In the genomic region with DNA sequence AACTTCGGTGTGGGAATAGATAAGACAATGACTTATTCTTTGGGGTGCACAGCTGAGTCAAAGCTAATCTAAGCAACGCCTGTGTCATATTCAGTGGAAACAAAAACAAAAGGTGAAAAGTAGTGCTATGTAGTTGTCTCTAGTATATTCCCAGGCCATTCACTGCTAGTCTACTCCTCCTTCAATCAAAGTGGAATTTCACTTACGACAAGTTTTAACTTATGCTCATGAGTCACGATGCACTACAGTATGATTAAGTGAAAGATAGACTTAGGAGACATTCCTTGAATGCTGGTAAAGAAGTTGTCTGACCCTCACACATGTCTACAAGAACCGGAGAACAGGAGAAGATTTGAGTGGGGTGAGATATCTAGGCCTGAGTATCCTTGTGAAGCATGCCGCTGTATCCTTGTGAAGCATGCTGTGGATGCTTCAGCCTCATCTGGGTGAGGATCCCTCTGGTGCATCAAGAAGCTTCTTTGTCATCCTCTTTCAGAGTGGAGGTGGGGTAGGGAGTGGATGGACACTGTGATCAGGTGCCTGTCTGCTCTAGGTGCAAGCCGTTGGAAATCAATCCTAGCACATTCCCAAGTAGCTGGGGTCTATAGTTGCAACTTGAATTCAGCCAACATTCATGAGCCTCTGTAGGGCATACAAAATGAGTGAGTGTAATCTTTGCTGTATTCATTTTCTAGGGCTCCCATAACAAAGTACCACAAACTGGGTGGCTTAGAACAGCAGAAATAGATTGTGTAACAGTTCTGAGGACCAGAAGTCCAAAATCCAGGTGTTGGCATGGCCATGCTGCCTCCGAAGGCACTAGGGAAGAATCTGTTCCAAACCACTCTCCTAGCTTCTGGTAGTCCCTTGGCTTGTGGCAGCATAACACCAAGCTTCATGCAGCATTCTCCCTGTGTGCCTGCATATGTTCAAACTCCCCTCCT, we compare ENCODE assay signal across 15 cellular contexts.
DNase-seq lines count a peak whose midpoint lies in the region; ATAC-seq and TF ChIP-seq lines count a peak whose summit lies in the region.
"Had no signal": no experiment of that assay in that cellular context is flagged by ENCODE, and none has a peak within 500 bp of the region (broad histone marks: within the 10 kb centered on the region; RNA-seq: fewer than 3 reads in every experiment).

No MANE protein-coding gene starts in this region.

- H3K4me3 ChIP-seq in cardiac fibroblast (replicated peaks in 1 of 2; ENCODE audit: low read depth in 2 of 2, low read length in 2 of 2), result no peak overlapping the region
- H3K4me3 ChIP-seq: esophagus muscularis mucosa had no signal

- in situ Hi-C loops in ACHN (cut with HindIII; ENCODE audit: low pct_ligation_motif_present, low pct_unique_long_range_greater_than_20kb, low sequenced_read_pairs), result no loop called here

- TF ChIP-seq CTCF in cardiac fibroblast (IDR thresholded peaks at IDR 0.05; ENCODE audit: low read depth, low read length), result no peak

- ATAC-seq in left ventricle myocardium superior (no peak), GM19452 (IDR thresholded peaks at IDR 0.05; ENCODE audit: unreplicated experiment) (no peak)

- DNase-seq in ACHN (peak; percentile 4), M059J (ENCODE audit: low read depth) (peak; percentile 85), cardiac fibroblast (ENCODE audit: low read depth in 2 of 2) (peak; percentile 51 to 86), kidney tubule cell (ENCODE audit: low spot score) (peak; percentile 84), left ventricle myocardium superior (no peak), COR-L47 (lab: John Stamatoyannopoulos, UW) (no peak), NCI-H82 (lab: John Stamatoyannopoulos, UW) (no peak)
- DNase-seq: activated CD4-positive, CD25-positive, alpha-beta regulatory T cell treated with anti-CD3 and anti-CD28 coated beads, Interleukin-2, amount 50 U/mL, for 72 hours; Kasumi-1; NCI-H2029 treated with DMSO at 0.1 percent for 48 hours; nucleus accumbens; RPMI8226; T-helper 2 cell had no signal

- intact Hi-C loops in left ventricle myocardium superior (cut with micrococcal nuclease), result no loop called here

Comparison
In these comparisons a context has a peak if more than half of its experiments do, and no peak if none do; other contexts are left out.
1. DNase-seq: peak in ACHN (single experiment), M059J (single experiment), cardiac fibroblast (2 of 2) and kidney tubule cell (single experiment); none in left ventricle myocardium superior (single experiment), COR-L47 (single experiment) and NCI-H82 (single experiment).